22 cellular contexts compared by ENCODE assay signal in genomic region chr11:12831471-12832202, GRCh38.
A peak's percentile ranks its signal among the peaks of the same experiment; 100 is the strongest.
DNase-seq lines count a peak whose midpoint lies in the region; ATAC-seq, FAIRE-seq and TF ChIP-seq lines count a peak whose summit lies in the region.
"Had no signal": no experiment of that assay in that cellular context is flagged by ENCODE, and none has a peak within 500 bp of the region (broad histone marks: within the 10 kb centered on the region; RNA-seq: fewer than 3 reads in every experiment).

No MANE protein-coding gene starts in this region.

- H3K9me3 ChIP-seq in astrocyte (ENCODE audit: insufficient read depth, low read depth, low read length) (no peaks in the 10 kb centered on the region), gastrocnemius medialis (no peaks in the 10 kb centered on the region)
- H3K9me3 ChIP-seq: MG63, right atrium auricular region had no signal

- H3K27me3 ChIP-seq in astrocyte (ENCODE audit: insufficient read depth, low read length) (no peaks in the 10 kb centered on the region), gastrocnemius medialis (no peaks in the 10 kb centered on the region)
- H3K27me3 ChIP-seq: BLaER1, MG63, right atrium auricular region had no signal

- H3K9me3 Mint-ChIP-seq in astrocyte (ENCODE audit: unreplicated experiment) = no peaks in the 10 kb centered on the region
- H3K9me3 Mint-ChIP-seq: effector memory CD8-positive, alpha-beta T cell; stimulated activated naive CD8-positive, alpha-beta T cell treated with anti-CD3 and anti-CD28 coated beads, Interleukin-15, Interleukin-2, amounts not matched to agents 100 ng/mL and 50 ng/mL, for 24 hours; T-helper 2 cell treated with Interferon-gamma antibody and Interleukin-4, amounts not matched to agents 5 μg/mL and 100 μg/mL, for 36 hours had no signal

- H3K27ac Mint-ChIP-seq in astrocyte (ENCODE audit: unreplicated experiment) = peak overlapping the region; percentile 48
- H3K27ac Mint-ChIP-seq: effector memory CD8-positive, alpha-beta T cell; stimulated activated naive CD8-positive, alpha-beta T cell treated with anti-CD3 and anti-CD28 coated beads, Interleukin-15, Interleukin-2, amounts not matched to agents 100 ng/mL and 50 ng/mL, for 24 hours; T-helper 2 cell treated with Interferon-gamma antibody and Interleukin-4, amounts not matched to agents 5 μg/mL and 100 μg/mL, for 36 hours had no signal

- in situ Hi-C loops in gastrocnemius medialis (cut with MboI; ENCODE audit: low sequenced_read_pairs in 4 of 4) = no loop called here

- intact Hi-C loops in gastrocnemius medialis (cut with DNase I; ENCODE audit: low total_unique reads) = no loop called here

- peaks cover 82% of the 10 kb centered on the region for H4K20me1 ChIP-seq in astrocyte (ENCODE audit: insufficient read depth, low read length)
- H4K20me1 ChIP-seq: BLaER1 had no signal

- H3K4me3 Mint-ChIP-seq in astrocyte (ENCODE audit: unreplicated experiment) = no peak overlapping the region
- H3K4me3 Mint-ChIP-seq: effector memory CD8-positive, alpha-beta T cell; stimulated activated naive CD8-positive, alpha-beta T cell treated with anti-CD3 and anti-CD28 coated beads, Interleukin-15, Interleukin-2, amounts not matched to agents 100 ng/mL and 50 ng/mL, for 24 hours; T-helper 2 cell treated with Interferon-gamma antibody and Interleukin-4, amounts not matched to agents 5 μg/mL and 100 μg/mL, for 36 hours had no signal

- H3K9ac ChIP-seq in astrocyte (ENCODE audit: low read length) = no peak overlapping the region
- H3K9ac ChIP-seq: BLaER1 had no signal

- H2AFZ ChIP-seq in astrocyte (ENCODE audit: low read depth, low read length) = no peak overlapping the region

- no peak for TF ChIP-seq POLR2A in gastrocnemius medialis (IDR thresholded peaks at IDR 0.05)

- DNase-seq in DMS79 treated with DMSO at 0.1 percent for 48 hours (lab: John Stamatoyannopoulos, UW) (peak; percentile 38), DMS79 (lab: John Stamatoyannopoulos, UW) (no peak), NCI-H2081 treated with DMSO at 0.1 percent for 48 hours (lab: John Stamatoyannopoulos, UW) (peak; percentile 89), astrocyte (ENCODE audit: low read depth) (no peak), gastrocnemius medialis (no peak), RKO (ENCODE audit: low spot score) (no peak), cerebellar cortex (ENCODE audit: low spot score) (no peak)
- no peak for DNase-seq in effector CD8-positive, alpha-beta T cell (lab: John Stamatoyannopoulos, UW)
- DNase-seq: 8988T; activated CD4-positive, alpha-beta T cell treated with anti-CD3 and anti-CD28 coated beads for 1 hour; activated CD8-positive, alpha-beta memory T cell treated with anti-CD3 and anti-CD28 coated beads, Interleukin-2, amount 50 U/mL, for 4 hours; activated gamma-delta T cell; amniotic stem cell; cerebellar nuclear complex; DMS 273 treated with DMSO at 0.1 percent for 48 hours; effector memory CD8-positive, alpha-beta T cell; hypothalamus; MG63 had no signal

- H3K36me3 Mint-ChIP-seq in astrocyte (ENCODE audit: low read depth, unreplicated experiment) = peaks cover 9% of the 10 kb centered on the region

- H3K36me3 ChIP-seq in astrocyte (ENCODE audit: insufficient read depth, low read length) (no peaks in the 10 kb centered on the region), gastrocnemius medialis (no peaks in the 10 kb centered on the region)
- H3K36me3 ChIP-seq: BLaER1, right atrium auricular region had no signal

- peaks cover 45% of the 10 kb centered on the region for H3K4me1 Mint-ChIP-seq in astrocyte (ENCODE audit: low read depth, unreplicated experiment)

- no peak for ATAC-seq in gastrocnemius medialis
- ATAC-seq: effector memory CD8-positive, alpha-beta T cell had no signal

- no peak for TF ChIP-seq CTCF in astrocyte (IDR thresholded peaks at IDR 0.05; ENCODE audit: insufficient read depth, low read depth, low read length)
- no peak for TF ChIP-seq CTCF in gastrocnemius medialis (IDR thresholded peaks at IDR 0.05 in 4 of 5, conservative IDR thresholded peaks at IDR 0.05 in 1 of 5)

- no peak overlapping the region for H3K4me2 ChIP-seq in astrocyte (ENCODE audit: low read length)
- H3K4me2 ChIP-seq: BLaER1 had no signal

- H3K4me3 ChIP-seq in astrocyte (ENCODE audit: insufficient read depth, low read depth, low read length) = no peak overlapping the region
- no peak overlapping the region for H3K4me3 ChIP-seq in gastrocnemius medialis
- H3K4me3 ChIP-seq: BLaER1, MG63, right atrium auricular region had no signal

- H3K79me2 ChIP-seq in astrocyte (ENCODE audit: insufficient read depth, low read length) = peaks cover 90% of the 10 kb centered on the region

- H3K4me1 ChIP-seq in astrocyte (ENCODE audit: insufficient read depth, low read length) (peaks cover 24% of the 10 kb centered on the region), gastrocnemius medialis (peaks cover 65 to 70% of the 10 kb centered on the region in 2 donors)

- no peaks in the 10 kb centered on the region for H3K27me3 Mint-ChIP-seq in astrocyte (ENCODE audit: low read depth, unreplicated experiment)

- FAIRE-seq in astrocyte (lab: Jason Lieb, UNC) = no peak

- H3K27ac ChIP-seq in astrocyte (ENCODE audit: low read depth, low read length) (no peak overlapping the region), gastrocnemius medialis (peak overlapping the region; percentile 12 to 55 (median 43))
- H3K27ac ChIP-seq: BLaER1, right atrium auricular region had no signal

Comparison
In these comparisons a context has a peak if more than half of its experiments do, and no peak if none do; other contexts are left out.
1. DNase-seq: peak in DMS79 treated with DMSO at 0.1 percent for 48 hours (single experiment) and NCI-H2081 treated with DMSO at 0.1 percent for 48 hours (single experiment); none in DMS79 (single experiment), astrocyte (single experiment), gastrocnemius medialis (0 of 2), RKO (single experiment), effector CD8-positive, alpha-beta T cell (single experiment) and cerebellar cortex (single experiment).